In genomic region chr10:7969623-7970022, GRCh38 we compare ENCODE assay signal across 25 cellular contexts.
DNase-seq lines count a peak whose midpoint lies in the region; ATAC-seq and TF ChIP-seq lines count a peak whose summit lies in the region.
"Had no signal": no experiment of that assay in that cellular context is flagged by ENCODE, and none has a peak within 500 bp of the region (broad histone marks: within the 10 kb centered on the region; RNA-seq: fewer than 3 reads in every experiment).

No MANE protein-coding gene starts in this region.

- peaks cover 0 to 13% (median 7%) of the 10 kb centered on the region in 12 donors for H3K4me1 ChIP-seq in heart left ventricle

- 50 to 63% (median 52%) methylated on average over 6 of the region's 6 CpGs for WGBS in heart left ventricle, 4 donors

- no peak overlapping the region for H3K4me3 Mint-ChIP-seq in activated naive CD8-positive, alpha-beta T cell treated with anti-CD3 and anti-CD28 coated beads, Interleukin-2, amount 50 U/mL, for 24 hours
- H3K4me3 Mint-ChIP-seq: CD14-positive monocyte; CD8-positive, alpha-beta memory T cell; IgD-negative memory B cell had no signal

- H3K4me1 Mint-ChIP-seq in activated naive CD8-positive, alpha-beta T cell treated with anti-CD3 and anti-CD28 coated beads, Interleukin-2, amount 50 U/mL, for 24 hours, result no peaks in the 10 kb centered on the region

- peaks cover 16% of the 10 kb centered on the region for H3K36me3 Mint-ChIP-seq in activated naive CD8-positive, alpha-beta T cell treated with anti-CD3 and anti-CD28 coated beads, Interleukin-2, amount 50 U/mL, for 24 hours (ENCODE audit: low read depth)

- no peak for TF ChIP-seq POLR2A in heart left ventricle (IDR thresholded peaks at IDR 0.05)

- ATAC-seq in Right ventricle myocardium inferior, result no peak
- no peak for ATAC-seq in heart left ventricle
- ATAC-seq in activated naive CD8-positive, alpha-beta T cell treated with anti-CD3 and anti-CD28 coated beads, Interleukin-2, amount 50 U/mL, for 24 hours, result no peak
- ATAC-seq: Panc1 had no signal

- H3K4me3 ChIP-seq in heart left ventricle, result no peak overlapping the region
- H3K4me3 ChIP-seq in fibroblast of the aortic adventitia (ENCODE audit: low read depth, low read length), result no peak overlapping the region

- no peak overlapping the region for H3K27ac Mint-ChIP-seq in activated naive CD8-positive, alpha-beta T cell treated with anti-CD3 and anti-CD28 coated beads, Interleukin-2, amount 50 U/mL, for 24 hours
- H3K27ac Mint-ChIP-seq: IgD-negative memory B cell had no signal

- no peaks in the 10 kb centered on the region for H3K27me3 Mint-ChIP-seq in activated naive CD8-positive, alpha-beta T cell treated with anti-CD3 and anti-CD28 coated beads, Interleukin-2, amount 50 U/mL, for 24 hours
- H3K27me3 Mint-ChIP-seq: IgD-negative memory B cell had no signal

- no peaks in the 10 kb centered on the region for H3K9me3 Mint-ChIP-seq in activated naive CD8-positive, alpha-beta T cell treated with anti-CD3 and anti-CD28 coated beads, Interleukin-2, amount 50 U/mL, for 24 hours
- H3K9me3 Mint-ChIP-seq: CD8-positive, alpha-beta memory T cell had no signal

- intact Hi-C loops in Right ventricle myocardium inferior (cut with DNase I) (no loop called here), heart left ventricle (cut with DNase I) (no loop called here)

- H3K27ac ChIP-seq in heart left ventricle, result peak overlapping the region in 1 of 12 donors; percentile 3
- H3K27ac ChIP-seq: 22Rv1, HL-60, RWPE1 had no signal

- no peaks in the 10 kb centered on the region for H3K27me3 ChIP-seq in heart left ventricle
- H3K27me3 ChIP-seq: BE2C had no signal

- peaks cover 0 to 9% (median 2%) of the 10 kb centered on the region in 9 donors for H3K36me3 ChIP-seq in heart left ventricle

- peak; percentile 65 for DNase-seq in Right ventricle myocardium inferior (ENCODE audit: missing footprints)
- DNase-seq in heart left ventricle, result no peak
- DNase-seq in cerebellar cortex (ENCODE audit: low spot score), result peak; percentile 9
- peak; percentile 31 for DNase-seq in fibroblast of the aortic adventitia (ENCODE audit: low read depth)
- DNase-seq in EL, result no peak
- DNase-seq in activated naive CD8-positive, alpha-beta T cell treated with anti-CD3 and anti-CD28 coated beads, Interleukin-2, amount 50 U/mL, for 24 hours, result no peak
- no peak for DNase-seq in activated gamma-delta T cell treated with Interleukin-2 at 50 U/mL for 16 hours
- no peak for DNase-seq in pons (ENCODE audit: low spot score)
- DNase-seq: ACHN; BE2C; CD8-positive, alpha-beta memory T cell; DMS 273 treated with DMSO at 0.1 percent for 48 hours; DMS79; NCI-H1048; NCI-H1417; NCI-H1694; NCI-H2029 treated with DMSO at 0.1 percent for 48 hours; NCI-H526 treated with DMSO at 0.1 percent for 48 hours; SIG-M5 had no signal

- H3K9me3 ChIP-seq in heart left ventricle, result no peaks in the 10 kb centered on the region
- H3K9me3 ChIP-seq: BE2C had no signal

- no peak for TF ChIP-seq CTCF in heart left ventricle (IDR thresholded peaks at IDR 0.05)
- TF ChIP-seq CTCF in fibroblast of the aortic adventitia (IDR thresholded peaks at IDR 0.05; ENCODE audit: insufficient read depth, low read length), result no peak

Comparison
In these comparisons a context has a peak if more than half of its experiments do, and no peak if none do; other contexts are left out.
1. DNase-seq: peak in Right ventricle myocardium inferior (single experiment), cerebellar cortex (single experiment) and fibroblast of the aortic adventitia (single experiment); none in heart left ventricle (0 of 5), EL (single experiment), activated naive CD8-positive, alpha-beta T cell treated with anti-CD3 and anti-CD28 coated beads, Interleukin-2, amount 50 U/mL, for 24 hours (single experiment), activated gamma-delta T cell treated with Interleukin-2 at 50 U/mL for 16 hours (single experiment) and pons (single experiment).